28 cellular contexts compared by ENCODE assay signal in genomic region chr4:85151786-85152185, GRCh38.
"Had no signal": no experiment of that assay in that cellular context is flagged by ENCODE, and none has a peak within 500 bp of the region (broad histone marks: within the 10 kb centered on the region; RNA-seq: fewer than 3 reads in every experiment).

No MANE protein-coding gene starts in this region.

- H3K9me3 ChIP-seq: body of pancreas, gastroesophageal sphincter had no signal

- H3K36me3 ChIP-seq: gastroesophageal sphincter, WERI-Rb-1 had no signal

- ATAC-seq: activated CD4-positive, CD25-positive, alpha-beta regulatory T cell treated with anti-CD3 and anti-CD28 coated beads, Interleukin-2, amount 50 U/mL, for 24 hours; activated CD8-positive, alpha-beta T cell treated with anti-CD3 and anti-CD28 coated beads for 36 hours; activated T-cell treated with anti-CD3 and anti-CD28 coated beads, Interleukin-2, amount 50 U/mL, for 4 hours; activated T-helper 17 cell treated with anti-CD3 and anti-CD28 coated beads, Interleukin-2, amount 50 U/mL, for 72 hours; body of pancreas; esophagus mucosa; foreskin keratinocyte; gastroesophageal sphincter; T-helper 17 cell had no signal

- H3K4me1 ChIP-seq: body of pancreas, foreskin keratinocyte had no signal

- H3K27me3 ChIP-seq: body of pancreas, dorsolateral prefrontal cortex, foreskin keratinocyte, gastroesophageal sphincter had no signal

- H3K4me3 ChIP-seq: body of pancreas, coronary artery, dorsolateral prefrontal cortex, gastroesophageal sphincter had no signal

- DNase-seq: activated B cell treated with CpG ODN at 0.5 μM for 24 hours; activated CD4-positive, alpha-beta T cell treated with anti-CD3 and anti-CD28 coated beads for 48 hours; activated CD4-positive, alpha-beta T cell treated with anti-CD3 and anti-CD28 coated beads, Interleukin-2, amount 50 U/mL, for 1 hour; activated CD4-positive, alpha-beta T cell treated with anti-CD3 and anti-CD28 coated beads, Interleukin-2, amount 50 U/mL, for 48 hours; activated CD8-positive, alpha-beta memory T cell treated with anti-CD3 and anti-CD28 coated beads for 24 hours; activated CD8-positive, alpha-beta T cell treated with anti-CD3 and anti-CD28 coated beads for 36 hours; activated effector memory CD4-positive, alpha-beta T cell treated with Interleukin-2 at 50 U/mL for 16 hours; activated gamma-delta T cell treated with Interleukin-2 at 50 U/mL for 16 hours; activated naive CD4-positive, alpha-beta T cell treated with anti-CD3 and anti-CD28 coated beads, Interleukin-2, amount 50 U/mL, for 16 hours; activated naive CD4-positive, alpha-beta T cell treated with Interleukin-2 at 50 U/mL for 16 hours; activated T-cell treated with anti-CD3 and anti-CD28 coated beads, Interleukin-2, amount 50 U/mL, for 4 hours; amygdala; aorta; body of pancreas; caudate nucleus; dorsolateral prefrontal cortex; effector memory CD4-positive, alpha-beta T cell; endodermal cell; foreskin keratinocyte; T-helper 1 cell; T-helper 17 cell; T1000; WERI-Rb-1 had no signal

- H3K27ac ChIP-seq: body of pancreas, coronary artery, dorsolateral prefrontal cortex, foreskin keratinocyte, gastroesophageal sphincter, WERI-Rb-1 had no signal
